In genomic region chr22:21068681-21069276, GRCh38 we compare ENCODE assay signal across 30 cellular contexts. TPM values are rescaled to one million over a fixed set of nuclear protein-coding genes. Genes with fewer than 3 reads are reported as not detected.
"Had no signal": no experiment of that assay in that cellular context is flagged by ENCODE, and none has a peak within 500 bp of the region (broad histone marks: within the 10 kb centered on the region; RNA-seq: fewer than 3 reads in every experiment).

No MANE protein-coding gene starts in this region.

- H3K27ac Mint-ChIP-seq: activated CD8-positive, alpha-beta T cell treated with anti-CD3 and anti-CD28 coated beads for 36 hours; activated T-cell treated with anti-CD3 and anti-CD28 coated beads, Interleukin-2, amount 50 U/mL, for 24 hours; activated T-helper 1 cell treated with anti-CD3 and anti-CD28 coated beads, Interleukin-12 subunit alpha, Interleukin-12 subunit beta, Interleukin-2, Interleukin-4 antibody, amounts not matched to agents 30 ng/mL and 10 ng/mL and 1 ng/mL, durations not matched to agents 14 hours and 24 hours and 36 hours had no signal

- H3K36me3 Mint-ChIP-seq: activated naive CD4-positive, alpha-beta T cell treated with anti-CD3 and anti-CD28 coated beads, Interleukin-2, amount 50 U/mL, for 24 hours had no signal

- H3K4me2 ChIP-seq: KMS-11, SK-N-SH had no signal

- H3K4me3 Mint-ChIP-seq: activated CD8-positive, alpha-beta T cell treated with anti-CD3 and anti-CD28 coated beads for 36 hours; activated naive CD4-positive, alpha-beta T cell treated with anti-CD3 and anti-CD28 coated beads, Interleukin-2, amount 50 U/mL, for 24 hours; activated T-cell treated with anti-CD3 and anti-CD28 coated beads, Interleukin-2, amount 50 U/mL, for 24 hours; activated T-helper 1 cell treated with anti-CD3 and anti-CD28 coated beads, Interleukin-12 subunit alpha, Interleukin-12 subunit beta, Interleukin-2, Interleukin-4 antibody, amounts not matched to agents 30 ng/mL and 10 ng/mL and 1 ng/mL, durations not matched to agents 14 hours and 24 hours and 36 hours; central memory CD8-positive, alpha-beta T cell had no signal

- H3K4me1 ChIP-seq: Peyer's patch, SJCRH30 had no signal

- H3K27me3 ChIP-seq: Peyer's patch, SJCRH30 had no signal

- H3K4me3 ChIP-seq: Peyer's patch, SJCRH30 had no signal

- H3K9ac ChIP-seq: KMS-11, SK-N-SH had no signal

- H3K9me3 Mint-ChIP-seq: activated CD8-positive, alpha-beta T cell treated with anti-CD3 and anti-CD28 coated beads for 36 hours; activated naive CD4-positive, alpha-beta T cell treated with anti-CD3 and anti-CD28 coated beads, Interleukin-2, amount 50 U/mL, for 24 hours; activated T-cell treated with anti-CD3 and anti-CD28 coated beads, Interleukin-2, amount 50 U/mL, for 24 hours; activated T-helper 1 cell treated with anti-CD3 and anti-CD28 coated beads, Interleukin-12 subunit alpha, Interleukin-12 subunit beta, Interleukin-2, Interleukin-4 antibody, amounts not matched to agents 30 ng/mL and 10 ng/mL and 1 ng/mL, durations not matched to agents 14 hours and 24 hours and 36 hours; central memory CD8-positive, alpha-beta T cell had no signal

- DNase-seq: activated CD4-positive, alpha-beta T cell treated with anti-CD3 and anti-CD28 coated beads for 4 hours; activated CD8-positive, alpha-beta memory T cell treated with anti-CD3 and anti-CD28 coated beads, Interleukin-2, amount 50 U/mL, for 4 hours; activated effector memory CD4-positive, alpha-beta T cell treated with Interleukin-2 at 50 U/mL for 16 hours; activated naive CD4-positive, alpha-beta T cell; activated T-cell treated with anti-CD3 and anti-CD28 coated beads, Interleukin-2, amount 50 U/mL, for 24 hours; NCI-H1092; NCI-H1417; NCI-H1930; NCI-H2107; NCI-H2171 treated with DMSO at 0.1 percent for 48 hours; NCI-H226; NCI-H510A; NCI-H526 treated with DMSO at 0.1 percent for 48 hours; NCI-H82; Right ventricle myocardium superior; SJCRH30; SK-N-SH; T-helper 1 cell; WERI-Rb-1 had no signal

- FAIRE-seq: bronchial epithelial cell had no signal

- H3K9me3 ChIP-seq: Peyer's patch, SJCRH30, SK-N-SH had no signal

- H3K4me1 Mint-ChIP-seq: activated naive CD4-positive, alpha-beta T cell treated with anti-CD3 and anti-CD28 coated beads, Interleukin-2, amount 50 U/mL, for 24 hours had no signal

- H3K27ac ChIP-seq: KMS-11, Peyer's patch, RWPE1, SJCRH30, WERI-Rb-1 had no signal

- H3K27me3 Mint-ChIP-seq: activated CD8-positive, alpha-beta T cell treated with anti-CD3 and anti-CD28 coated beads for 36 hours; activated naive CD4-positive, alpha-beta T cell treated with anti-CD3 and anti-CD28 coated beads, Interleukin-2, amount 50 U/mL, for 24 hours had no signal

- H3K36me3 ChIP-seq: Peyer's patch, SJCRH30, WERI-Rb-1 had no signal

RNA-seq across cellular contexts. Expression of gene LRRC74B, which starts 23.0 kb away (rescaled TPM):
- total RNA-seq: activated CD8-positive, alpha-beta T cell treated with anti-CD3 and anti-CD28 coated beads for 36 hours; activated T-helper 1 cell treated with anti-CD3 and anti-CD28 coated beads, Interleukin-12 subunit alpha, Interleukin-12 subunit beta, Interleukin-2, Interleukin-4 antibody, amounts not matched to agents 30 ng/mL and 10 ng/mL and 1 ng/mL, durations not matched to agents 14 hours and 24 hours and 36 hours; aorta; bronchial epithelial cell; MCF 10A; Peyer's patch; Right ventricle myocardium superior; SJCRH30; T-helper 2 cell treated with Interferon-gamma antibody and Interleukin-4, amounts not matched to agents 100 ng/mL and 5 ng/mL, for 36 hours had no signal

RNA-seq across cellular contexts. Expression of gene SLC7A4, which starts 36.4 kb away (rescaled TPM):
- total RNA-seq: activated CD8-positive, alpha-beta T cell treated with anti-CD3 and anti-CD28 coated beads for 36 hours; activated T-helper 1 cell treated with anti-CD3 and anti-CD28 coated beads, Interleukin-12 subunit alpha, Interleukin-12 subunit beta, Interleukin-2, Interleukin-4 antibody, amounts not matched to agents 30 ng/mL and 10 ng/mL and 1 ng/mL, durations not matched to agents 14 hours and 24 hours and 36 hours; MCF 10A; SJCRH30; T-helper 2 cell treated with Interferon-gamma antibody and Interleukin-4, amounts not matched to agents 100 ng/mL and 5 ng/mL, for 36 hours had no signal
- polyA plus RNA-seq: aorta had no signal
